1 cellular context compared by ENCODE assay signal in the genomic region with DNA sequence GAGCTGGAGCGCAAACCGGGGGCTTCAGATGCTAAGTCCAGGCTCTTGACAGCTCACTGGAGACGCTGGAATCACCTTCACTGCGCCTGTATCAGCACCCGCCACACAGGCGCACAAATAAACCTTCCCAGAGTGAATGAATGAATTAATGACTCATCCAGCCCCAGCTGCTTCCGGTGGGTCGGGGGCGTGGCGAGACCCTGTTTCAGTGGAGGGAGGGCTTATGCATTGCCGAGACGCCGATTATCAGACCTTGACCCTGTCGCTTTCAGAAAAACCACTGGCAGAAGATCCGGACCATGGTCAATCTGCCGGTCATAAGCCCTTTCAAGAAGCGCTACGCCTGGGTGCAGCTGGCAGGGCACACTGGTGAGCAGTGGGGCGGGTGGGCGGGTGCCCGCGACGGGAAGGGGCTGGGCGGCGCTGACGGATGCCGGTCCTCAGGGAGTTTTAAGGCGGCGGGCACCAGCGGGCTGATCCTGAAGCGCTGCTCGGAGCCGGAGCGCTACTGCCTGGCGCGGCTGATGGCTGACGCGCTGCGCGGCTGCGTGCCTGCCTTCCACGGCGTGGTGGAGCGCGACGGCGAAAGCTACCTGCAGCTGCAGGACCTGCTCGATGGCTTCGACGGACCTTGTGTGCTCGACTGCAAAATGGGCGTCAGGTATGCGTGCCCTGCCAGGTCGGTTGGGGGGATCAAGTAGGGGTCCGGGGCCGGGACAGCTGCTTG.
TF ChIP-seq lines count a peak whose summit lies in the region.

No MANE protein-coding gene starts in this region.

TF ChIP-seq in H1, 55 proteins besides CTCF, POLR2A, EP300 and RAD21:
- TF ChIP-seq SIN3A (conservative IDR thresholded peaks at IDR 0.05 in 1 of 2, IDR thresholded peaks at IDR 0.05 in 1 of 2; ENCODE audit: low read depth in 1 of 2, low read length in 2 of 2) (0 out of 4 replicates have a peak, but pooled peaks of 1 of the 2 experiments have one; percentile 5), TEAD4 (IDR thresholded peaks at IDR 0.05; ENCODE audit: low read depth, low read length) (no peak), EZH2 (IDR thresholded peaks at IDR 0.05; ENCODE audit: low read depth, low read length, severe bottlenecking) (no peak), RFX5 (IDR thresholded peaks at IDR 0.05; ENCODE audit: borderline replicate concordance, low read depth, low read length) (no peak), CHD2 (IDR thresholded peaks at IDR 0.05; ENCODE audit: low read length) (no peak), JUND (IDR thresholded peaks at IDR 0.05; ENCODE audit: low read length) (peak; percentile 78), NANOG (IDR thresholded peaks at IDR 0.05; ENCODE audit: insufficient read depth, low read depth, low read length, poor library complexity, severe bottlenecking) (no peak), BCL11A (IDR thresholded peaks at IDR 0.05; ENCODE audit: low read depth in 2 of 2, low read length in 2 of 2) (no peak), SAP30 (IDR thresholded peaks at IDR 0.05; ENCODE audit: insufficient read depth, insufficient replicate concordance, low read length) (no peak), KDM4A (IDR thresholded peaks at IDR 0.05; ENCODE audit: low read depth, low read length, severe bottlenecking) (no peak), RBBP5 (IDR thresholded peaks at IDR 0.05; ENCODE audit: borderline replicate concordance, low read depth, low read length) (no peak), ZNF274 (IDR thresholded peaks at IDR 0.05; ENCODE audit: borderline replicate concordance, extremely low read depth, low read length) (no peak), TAF7 (optimal IDR thresholded peaks at IDR 0.05; ENCODE audit: borderline replicate concordance, low read depth, low read length) (no peak), EGR1 (IDR thresholded peaks at IDR 0.05; ENCODE audit: borderline replicate concordance, low read depth, low read length) (no peak), BRCA1 (IDR thresholded peaks at IDR 0.05; ENCODE audit: low read depth, low read length) (no peak), HDAC6 (IDR thresholded peaks at IDR 0.05; ENCODE audit: low read depth, low read length) (no peak), CHD7 (IDR thresholded peaks at IDR 0.05; ENCODE audit: insufficient replicate concordance, low read length) (no peak), YY1 (IDR thresholded peaks at IDR 0.05; ENCODE audit: low read depth, low read length) (0 out of 2 replicates have a peak, but pooled peaks have one; percentile 8)
- TF ChIP-seq, protein P1, sequence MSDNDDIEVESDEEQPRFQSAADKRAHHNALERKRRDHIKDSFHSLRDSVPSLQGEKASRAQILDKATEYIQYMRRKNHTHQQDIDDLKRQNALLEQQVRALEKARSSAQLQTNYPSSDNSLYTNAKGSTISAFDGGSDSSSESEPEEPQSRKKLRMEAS (IDR thresholded peaks at IDR 0.05), result peak; percentile 41; the same call in 1 of the 2 replicates
- TF ChIP-seq, protein P2, sequence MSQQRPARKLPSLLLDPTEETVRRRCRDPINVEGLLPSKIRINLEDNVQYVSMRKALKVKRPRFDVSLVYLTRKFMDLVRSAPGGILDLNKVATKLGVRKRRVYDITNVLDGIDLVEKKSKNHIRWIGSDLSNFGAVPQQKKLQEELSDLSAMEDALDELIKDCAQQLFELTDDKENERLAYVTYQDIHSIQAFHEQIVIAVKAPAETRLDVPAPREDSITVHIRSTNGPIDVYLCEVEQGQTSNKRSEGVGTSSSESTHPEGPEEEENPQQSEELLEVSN (IDR thresholded peaks at IDR 0.05), result peak; percentile 10; the same call in 1 of the 2 replicates
